13 cellular contexts compared by ENCODE assay signal in the genomic region with DNA sequence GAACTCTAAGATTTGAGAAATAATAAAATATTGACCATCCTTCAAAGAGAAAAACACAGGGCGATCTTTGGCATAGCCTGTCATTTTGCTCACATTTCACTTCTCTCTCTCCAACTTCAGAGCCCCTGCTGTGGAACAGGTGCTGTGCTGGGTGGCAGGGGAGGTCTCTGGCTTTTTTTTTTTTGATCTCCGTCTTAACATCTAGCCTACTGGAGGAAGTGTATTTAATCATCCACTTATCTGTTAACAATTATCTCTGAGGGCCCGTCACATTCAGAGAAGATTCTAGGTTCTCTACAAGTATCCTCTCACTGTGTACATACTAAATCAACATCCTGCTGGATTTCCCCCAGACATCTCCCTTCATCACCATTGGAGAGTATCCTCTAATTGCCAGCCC. TPM values are rescaled to one million over a fixed set of nuclear protein-coding genes. Genes with fewer than 3 reads are reported as not detected.
DNase-seq lines count a peak whose midpoint lies in the region; ATAC-seq and TF ChIP-seq lines count a peak whose summit lies in the region.
"Had no signal": no experiment of that assay in that cellular context is flagged by ENCODE, and none has a peak within 500 bp of the region (broad histone marks: within the 10 kb centered on the region; RNA-seq: fewer than 3 reads in every experiment).

No MANE protein-coding gene starts in this region.

- CTCF ChIA-PET in SK-N-SH (lab: Yijun Ruan, JAX) = no interaction called here

- no peak for TF ChIP-seq RAD21 in SK-N-SH (IDR thresholded peaks at IDR 0.05; ENCODE audit: low read length)

- H3K4me3 ChIP-seq in Loucy (ENCODE audit: low read length, poor library complexity, severe bottlenecking) (no peak overlapping the region), OCI-LY1 (ENCODE audit: low read depth, low read length, poor library complexity, severe bottlenecking) (no peak overlapping the region), ascending aorta (no peak overlapping the region), SK-N-SH (ENCODE audit: low read depth in 2 of 2, low read length in 1 of 2) (no peak overlapping the region)
- H3K4me3 ChIP-seq: A549, smooth muscle cell, transverse colon had no signal

- H3K36me3 Mint-ChIP-seq in T-helper 1 cell treated with Interleukin-12 subunit alpha and Interleukin-12 subunit beta and Interleukin-4 antibody, amounts not matched to agents 30 μg/mL and 1 μg/mL, for 36 hours (ENCODE audit: low read depth) = peaks cover 50% of the 10 kb centered on the region
- no peaks in the 10 kb centered on the region for H3K36me3 Mint-ChIP-seq in naive thymus-derived CD8-positive, alpha-beta T cell

- H3K4me1 Mint-ChIP-seq in T-helper 1 cell treated with Interleukin-12 subunit alpha and Interleukin-12 subunit beta and Interleukin-4 antibody, amounts not matched to agents 30 μg/mL and 1 μg/mL, for 36 hours (ENCODE audit: low read depth) = peaks cover 80% of the 10 kb centered on the region
- H3K4me1 Mint-ChIP-seq in naive thymus-derived CD8-positive, alpha-beta T cell = peaks cover 46 to 87% (median 80%) of the 10 kb centered on the region in 4 donors

- H2AFZ ChIP-seq in Loucy (ENCODE audit: low read length) = no peak overlapping the region
- no peak overlapping the region for H2AFZ ChIP-seq in OCI-LY1 (ENCODE audit: low read length)
- no peak overlapping the region for H2AFZ ChIP-seq in SK-N-SH (ENCODE audit: low read depth)

- no peaks in the 10 kb centered on the region for H3K27me3 Mint-ChIP-seq in T-helper 1 cell treated with Interleukin-12 subunit alpha and Interleukin-12 subunit beta and Interleukin-4 antibody, amounts not matched to agents 30 μg/mL and 1 μg/mL, for 36 hours (ENCODE audit: low read depth)
- no peaks in the 10 kb centered on the region for H3K27me3 Mint-ChIP-seq in naive thymus-derived CD8-positive, alpha-beta T cell

- H3K9me2 ChIP-seq in Loucy (replicated peaks; ENCODE audit: low read depth, low read length) (no peaks in the 10 kb centered on the region), OCI-LY1 (ENCODE audit: low read depth, low read length) (no peaks in the 10 kb centered on the region), SK-N-SH (no peaks in the 10 kb centered on the region)

- no peak for TF ChIP-seq CTCF in Loucy (conservative IDR thresholded peaks at IDR 0.05; ENCODE audit: low read length)
- no peak for TF ChIP-seq CTCF in OCI-LY1 (IDR thresholded peaks at IDR 0.05; ENCODE audit: low read length)
- TF ChIP-seq CTCF in ascending aorta (IDR thresholded peaks at IDR 0.05) = no peak
- TF ChIP-seq CTCF in SK-N-SH (IDR thresholded peaks at IDR 0.05) = no peak

- peak overlapping the region; percentile 62 for H3K27ac ChIP-seq in OCI-LY1 (ENCODE audit: low read depth, low read length, poor library complexity, severe bottlenecking)
- no peak overlapping the region for H3K27ac ChIP-seq in ascending aorta
- no peak overlapping the region for H3K27ac ChIP-seq in SK-N-SH (ENCODE audit: low read depth in 2 of 2, low read length in 1 of 2)
- H3K27ac ChIP-seq: A549, transverse colon had no signal

- H3K4me1 ChIP-seq in Loucy (ENCODE audit: insufficient read depth, low read length, poor library complexity, severe bottlenecking) (peaks cover 71% of the 10 kb centered on the region), OCI-LY1 (ENCODE audit: insufficient read depth, low read length, severe bottlenecking) (peaks cover 54% of the 10 kb centered on the region), ascending aorta (peaks cover 0 to 10% of the 10 kb centered on the region in 2 donors), SK-N-SH (ENCODE audit: control insufficient read depth in 1 of 2, insufficient read depth in 2 of 2, low read depth in 1 of 2, low read length in 1 of 2) (peaks cover 0 to 4% of the 10 kb centered on the region in 2 experiments; a peak in 2 of 4 replicates)

- peak overlapping the region; percentile 33 for H3K4me3 Mint-ChIP-seq in T-helper 1 cell treated with Interleukin-12 subunit alpha and Interleukin-12 subunit beta and Interleukin-4 antibody, amounts not matched to agents 30 μg/mL and 1 μg/mL, for 36 hours
- H3K4me3 Mint-ChIP-seq in naive thymus-derived CD8-positive, alpha-beta T cell = peak overlapping the region in 9 of 10 donors; percentile 39 to 73 (median 57)

- H3K36me3 ChIP-seq in Loucy (ENCODE audit: insufficient read depth, low read length) (peaks cover 83% of the 10 kb centered on the region), OCI-LY1 (ENCODE audit: insufficient read depth, low read length) (no peaks in the 10 kb centered on the region), ascending aorta (no peaks in the 10 kb centered on the region), SK-N-SH (replicated peaks in 1 of 2; ENCODE audit: control insufficient read depth in 1 of 2, insufficient read depth in 2 of 2, low read length in 1 of 2) (no peaks in the 10 kb centered on the region)
- H3K36me3 ChIP-seq: transverse colon had no signal

- no peak for TF ChIP-seq EP300 in SK-N-SH (IDR thresholded peaks at IDR 0.05; ENCODE audit: borderline replicate concordance in 1 of 2, low read depth in 1 of 2, low read length in 1 of 2)

- H3K9me3 Mint-ChIP-seq in T-helper 1 cell treated with Interleukin-12 subunit alpha and Interleukin-12 subunit beta and Interleukin-4 antibody, amounts not matched to agents 30 μg/mL and 1 μg/mL, for 36 hours = no peaks in the 10 kb centered on the region
- H3K9me3 Mint-ChIP-seq in naive thymus-derived CD8-positive, alpha-beta T cell = no peaks in the 10 kb centered on the region

- peak overlapping the region; percentile 78 for H3K27ac Mint-ChIP-seq in T-helper 1 cell treated with Interleukin-12 subunit alpha and Interleukin-12 subunit beta and Interleukin-4 antibody, amounts not matched to agents 30 μg/mL and 1 μg/mL, for 36 hours
- H3K27ac Mint-ChIP-seq in naive thymus-derived CD8-positive, alpha-beta T cell = peak overlapping the region; percentile 9 to 97 (median 70)

- peaks cover 4% of the 10 kb centered on the region; the same call in 1 of the 2 replicates for H3F3A ChIP-seq in Loucy (ENCODE audit: low read depth)
- no peaks in the 10 kb centered on the region for H3F3A ChIP-seq in OCI-LY1 (ENCODE audit: insufficient read depth, low read length)
- no peaks in the 10 kb centered on the region for H3F3A ChIP-seq in SK-N-SH (replicated peaks; ENCODE audit: insufficient read depth)

- ATAC-seq in naive thymus-derived CD8-positive, alpha-beta T cell = peak; percentile 48 to 49
- no peak for ATAC-seq in HG03342 (IDR thresholded peaks at IDR 0.05; ENCODE audit: unreplicated experiment)
- ATAC-seq: A549, left colon had no signal

- H3K9me3 ChIP-seq in Loucy (ENCODE audit: insufficient read depth, low read depth, low read length) (no peaks in the 10 kb centered on the region), OCI-LY1 (ENCODE audit: low read length) (no peaks in the 10 kb centered on the region), ascending aorta (no peaks in the 10 kb centered on the region), SK-N-SH (no peaks in the 10 kb centered on the region)
- H3K9me3 ChIP-seq: A549, transverse colon had no signal

- H3K4me2 ChIP-seq in Loucy (ENCODE audit: low read depth, low read length, poor library complexity, severe bottlenecking) = peak overlapping the region; percentile 34
- peak overlapping the region; percentile 26; the same call in 1 of the 2 replicates for H3K4me2 ChIP-seq in OCI-LY1 (ENCODE audit: low read length)
- H3K4me2 ChIP-seq in SK-N-SH = no peak overlapping the region
- H3K4me2 ChIP-seq: A549, smooth muscle cell had no signal

- POLR2A ChIA-PET in naive thymus-derived CD8-positive, alpha-beta T cell (lab: Charles Lee) = no interaction called here
- POLR2A ChIA-PET in SK-N-SH (lab: Yijun Ruan, JAX) = no interaction called here

- DNase-seq in T-helper 1 cell (no peak), ascending aorta (ENCODE audit: low spot score in 2 of 2) (no peak), SK-N-SH (no peak)
- DNase-seq in naive thymus-derived CD8-positive, alpha-beta T cell = peak in 1 of 10 donors; percentile 17
- DNase-seq: left colon, nucleus accumbens, transverse colon had no signal

- H3K79me2 ChIP-seq in Loucy (ENCODE audit: insufficient read depth, low read length) (peaks cover 100% of the 10 kb centered on the region), OCI-LY1 (ENCODE audit: insufficient read depth, low read length) (no peaks in the 10 kb centered on the region), SK-N-SH (ENCODE audit: insufficient read depth) (no peaks in the 10 kb centered on the region)

- intact Hi-C loops in ascending aorta (cut with DNase I) = no loop called here

- WGBS in SK-N-SH (ENCODE audit: low lambda C conversion rate) = 89% methylated on average over 3 of the region's 3 CpGs

- H3K27me3 ChIP-seq in Loucy (ENCODE audit: insufficient read depth, low read length, poor library complexity, severe bottlenecking) (no peaks in the 10 kb centered on the region), OCI-LY1 (ENCODE audit: insufficient read depth, low read length) (no peaks in the 10 kb centered on the region), ascending aorta (no peaks in the 10 kb centered on the region), SK-N-SH (ENCODE audit: insufficient read depth) (no peaks in the 10 kb centered on the region)
- H3K27me3 ChIP-seq: transverse colon had no signal

- H4K20me1 ChIP-seq in Loucy (ENCODE audit: insufficient read depth, low read length, poor library complexity, severe bottlenecking) (peaks cover 84% of the 10 kb centered on the region), OCI-LY1 (ENCODE audit: insufficient read depth, low read length) (no peaks in the 10 kb centered on the region), SK-N-SH (ENCODE audit: insufficient read depth) (no peaks in the 10 kb centered on the region)

- peak overlapping the region; percentile 6 for H3K9ac ChIP-seq in Loucy (ENCODE audit: low read depth, low read length, poor library complexity, severe bottlenecking)
- no peak overlapping the region for H3K9ac ChIP-seq in OCI-LY1 (ENCODE audit: low read length)
- no peak overlapping the region for H3K9ac ChIP-seq in SK-N-SH

TF ChIP-seq in SK-N-SH, 30 proteins besides CTCF, POLR2A, EP300 and RAD21 (continues in another document):
- TF ChIP-seq, protein P1, sequence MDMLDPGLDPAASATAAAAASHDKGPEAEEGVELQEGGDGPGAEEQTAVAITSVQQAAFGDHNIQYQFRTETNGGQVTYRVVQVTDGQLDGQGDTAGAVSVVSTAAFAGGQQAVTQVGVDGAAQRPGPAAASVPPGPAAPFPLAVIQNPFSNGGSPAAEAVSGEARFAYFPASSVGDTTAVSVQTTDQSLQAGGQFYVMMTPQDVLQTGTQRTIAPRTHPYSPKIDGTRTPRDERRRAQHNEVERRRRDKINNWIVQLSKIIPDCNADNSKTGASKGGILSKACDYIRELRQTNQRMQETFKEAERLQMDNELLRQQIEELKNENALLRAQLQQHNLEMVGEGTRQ (IDR thresholded peaks at IDR 0.05; ENCODE audit: borderline replicate concordance, low read depth, low read length) = no peak

RNA-seq across cellular contexts. Expression of gene CHST11, which starts 34.1 kb away (rescaled TPM):
- 10 to 100 TPM; 26.8 to 28.4 TPM for total RNA-seq in naive thymus-derived CD8-positive, alpha-beta T cell
- polyA plus RNA-seq in naive thymus-derived CD8-positive, alpha-beta T cell = 10 to 100 TPM; 23.1 to 35.6 (median 26.1) TPM
- total RNA-seq in ascending aorta = 63.2 TPM
- polyA plus RNA-seq in SK-N-SH (2012; rRNA removed) = 12.7 and 18.6 TPM in 2 replicates
- 7.7 and 8.4 TPM in 2 replicates for polyA plus RNA-seq in SK-N-SH (2012; cell fraction: cytosol; rRNA removed)
- 14.7 and 29.8 TPM in 2 replicates for polyA plus RNA-seq in SK-N-SH (2012; cell fraction: nucleus; rRNA removed)
